In the genomic region with DNA sequence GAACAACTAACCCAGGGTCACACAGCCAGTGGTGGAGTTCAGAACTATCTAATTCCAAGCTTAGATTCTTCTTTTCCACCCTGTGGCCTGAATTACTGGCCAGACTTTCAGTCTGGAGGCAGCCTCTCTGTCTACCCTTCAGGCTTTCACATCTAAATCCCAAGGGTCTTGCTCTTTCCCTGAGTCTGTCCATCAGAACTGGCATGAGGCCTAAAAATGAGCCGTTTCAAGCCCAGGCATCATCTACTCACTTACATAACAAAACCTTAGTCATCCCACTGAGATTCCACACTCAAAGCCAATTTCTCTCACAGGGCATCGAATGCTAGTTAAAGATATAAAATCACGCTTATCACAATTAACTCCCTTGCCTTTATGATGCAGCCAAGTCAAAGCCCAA, we compare ENCODE assay signal across 12 cellular contexts. TPM values are rescaled to one million over a fixed set of nuclear protein-coding genes. Genes with fewer than 3 reads are reported as not detected.
DNase-seq lines count a peak whose midpoint lies in the region; ATAC-seq lines count a peak whose summit lies in the region.
"Had no signal": no experiment of that assay in that cellular context is flagged by ENCODE, and none has a peak within 500 bp of the region (broad histone marks: within the 10 kb centered on the region; RNA-seq: fewer than 3 reads in every experiment).

No MANE protein-coding gene starts in this region.

- no peaks in the 10 kb centered on the region for H3K9me3 ChIP-seq in T-helper 17 cell (ENCODE audit: control insufficient read depth, low read length, poor library complexity, severe bottlenecking)
- H3K9me3 ChIP-seq: ovary had no signal

- H3K4me1 Mint-ChIP-seq in T-helper 17 cell: peaks cover 38% of the 10 kb centered on the region

- ATAC-seq in T-helper 17 cell: no peak
- ATAC-seq in GM18858 (IDR thresholded peaks at IDR 0.05; ENCODE audit: unreplicated experiment): no peak

- H3K36me3 Mint-ChIP-seq in T-helper 17 cell (ENCODE audit: low read depth): peaks cover 6% of the 10 kb centered on the region

- H3K4me3 Mint-ChIP-seq in T-helper 17 cell: peak overlapping the region; percentile 13

- peak; percentile 47 for DNase-seq in EH (ENCODE audit: low read depth)
- DNase-seq in T-helper 17 cell: no peak
- peak; percentile 87 for DNase-seq in fibroblast of the conjunctiva (ENCODE audit: low read depth)
- peak; percentile 69 for DNase-seq in smooth muscle cell of the brain vasculature (ENCODE audit: low read depth, low spot score)
- DNase-seq in NCI-H2081 (lab: John Stamatoyannopoulos, UW): no peak
- no peak for DNase-seq in cortex of kidney (lab: John Stamatoyannopoulos, UW)
- no peak for DNase-seq in medulla oblongata (ENCODE audit: extremely low spot score)
- DNase-seq: amygdala, erythroblast had no signal

- peak overlapping the region; percentile 6 for H3K27ac Mint-ChIP-seq in T-helper 17 cell

- H3K27me3 Mint-ChIP-seq in T-helper 17 cell: peaks cover 26% of the 10 kb centered on the region

RNA-seq across cellular contexts. Expression of a gene that starts 1.3 kb away (rescaled TPM):
- 1 to 10 TPM; 2.5 to 3.7 TPM for total RNA-seq in T-helper 17 cell

RNA-seq across cellular contexts. Expression of a gene that starts 47.9 kb away (rescaled TPM):
- 10 to 100 TPM; 40.5 to 52.1 TPM for total RNA-seq in T-helper 17 cell
- total RNA-seq: temporal lobe had no signal

Comparison
In these comparisons a context has a peak if more than half of its experiments do, and no peak if none do; other contexts are left out.
1. DNase-seq: peak in EH (single experiment), fibroblast of the conjunctiva (single experiment) and smooth muscle cell of the brain vasculature (single experiment); none in T-helper 17 cell (0 of 3), NCI-H2081 (0 of 2), cortex of kidney (single experiment) and medulla oblongata (single experiment).